35 cellular contexts compared by ENCODE assay signal in genomic region chr15:46456431-46456830, GRCh38.
"Had no signal": no experiment of that assay in that cellular context is flagged by ENCODE, and none has a peak within 500 bp of the region (broad histone marks: within the 10 kb centered on the region; RNA-seq: fewer than 3 reads in every experiment).

No MANE protein-coding gene starts in this region.

- H3K27ac Mint-ChIP-seq: activated B cell treated with CpG ODN at 0.5 μM for 24 hours; activated CD4-positive, alpha-beta memory T cell treated with anti-CD3 and anti-CD28 coated beads for 36 hours; activated naive CD4-positive, alpha-beta T cell treated with anti-CD3 and anti-CD28 coated beads for 36 hours; activated naive CD4-positive, alpha-beta T cell treated with anti-CD3 and anti-CD28 coated beads, Interleukin-2, amount 50 U/mL, for 72 hours; activated naive CD8-positive, alpha-beta T cell treated with anti-CD3 and anti-CD28 coated beads, Interleukin-2, amount 50 U/mL, for 24 hours; activated T-helper 1 cell treated with anti-CD3 and anti-CD28 coated beads, Interleukin-12 subunit alpha, Interleukin-12 subunit beta, Interleukin-2, Interleukin-4 antibody, amounts not matched to agents 30 ng/mL and 10 ng/mL and 1 ng/mL, durations not matched to agents 14 hours and 24 hours and 36 hours had no signal

- H3K4me3 Mint-ChIP-seq: activated B cell treated with CpG ODN at 0.5 μM for 24 hours; activated CD4-positive, alpha-beta memory T cell treated with anti-CD3 and anti-CD28 coated beads for 36 hours; activated naive CD4-positive, alpha-beta T cell treated with anti-CD3 and anti-CD28 coated beads for 36 hours; activated naive CD8-positive, alpha-beta T cell treated with anti-CD3 and anti-CD28 coated beads, Interleukin-2, amount 50 U/mL, for 24 hours; activated T-cell treated with anti-CD3 and anti-CD28 coated beads, Interleukin-2, amount 50 U/mL, for 4 hours; activated T-helper 1 cell treated with anti-CD3 and anti-CD28 coated beads, Interleukin-12 subunit alpha, Interleukin-12 subunit beta, Interleukin-2, Interleukin-4 antibody, amounts not matched to agents 30 ng/mL and 10 ng/mL and 1 ng/mL, durations not matched to agents 14 hours and 24 hours and 36 hours; central memory CD8-positive, alpha-beta T cell had no signal

- H3K27me3 ChIP-seq: brain microvascular endothelial cell, Peyer's patch had no signal

- ATAC-seq: activated naive CD4-positive, alpha-beta T cell treated with anti-CD3 and anti-CD28 coated beads, Interleukin-2, amount 50 U/mL, for 72 hours; activated naive CD8-positive, alpha-beta T cell treated with anti-CD3 and anti-CD28 coated beads, Interleukin-2, amount 50 U/mL, for 24 hours; activated T-cell treated with anti-CD3 and anti-CD28 coated beads, Interleukin-2, amount 50 U/mL, for 4 hours; K562; PC-3; SK-N-SH treated with all-trans-retinoic acid at 6 μM for 48 hours had no signal

- DNase-seq: activated B cell treated with CpG ODN at 0.5 μM for 24 hours; activated CD4-positive, alpha-beta memory T cell treated with anti-CD3 and anti-CD28 coated beads for 36 hours; activated CD4-positive, alpha-beta T cell treated with anti-CD3 and anti-CD28 coated beads for 4 hours; activated CD4-positive, alpha-beta T cell treated with anti-CD3 and anti-CD28 coated beads, Interleukin-2, amount 50 U/mL, for 1 hour; activated CD4-positive, CD25-positive, alpha-beta regulatory T cell treated with anti-CD3 and anti-CD28 coated beads, Interleukin-2, amount 50 U/mL, for 72 hours; activated CD8-positive, alpha-beta memory T cell treated with anti-CD3 and anti-CD28 coated beads, Interleukin-2, amount 50 U/mL, for 4 hours; activated gamma-delta T cell treated with Interleukin-2 at 50 U/mL for 16 hours; activated naive CD4-positive, alpha-beta T cell treated with anti-CD3 and anti-CD28 coated beads for 36 hours; activated naive CD8-positive, alpha-beta T cell treated with anti-CD3 and anti-CD28 coated beads, Interleukin-2, amount 50 U/mL, for 24 hours; activated T-cell treated with anti-CD3 and anti-CD28 coated beads for 4 hours; activated T-cell treated with anti-CD3 and anti-CD28 coated beads, Interleukin-2, amount 50 U/mL, for 4 hours; aorta; brain microvascular endothelial cell; NCI-H1092 treated with DMSO at 0.1 percent for 48 hours; NCI-H1417; NCI-H146; NCI-H187; NCI-H2029 treated with DMSO at 0.1 percent for 48 hours; NCI-H2107; NCI-H226; NCI-H446 treated with DMSO at 0.1 percent for 48 hours; NCI-H524 treated with DMSO at 0.1 percent for 48 hours; PC-3; Peyer's patch; RPMI8226; SIG-M5; T-helper 1 cell; T-helper 2 cell; T-helper 9 cell had no signal

- H3K36me3 Mint-ChIP-seq: activated CD4-positive, alpha-beta memory T cell treated with anti-CD3 and anti-CD28 coated beads for 36 hours; activated naive CD4-positive, alpha-beta T cell treated with anti-CD3 and anti-CD28 coated beads, Interleukin-2, amount 50 U/mL, for 72 hours had no signal

- H3K9me3 ChIP-seq: Peyer's patch had no signal

- H3K4me1 Mint-ChIP-seq: activated B cell treated with CpG ODN at 0.5 μM for 24 hours; activated naive CD8-positive, alpha-beta T cell treated with anti-CD3 and anti-CD28 coated beads, Interleukin-2, amount 50 U/mL, for 24 hours; central memory CD8-positive, alpha-beta T cell had no signal

- H3K36me3 ChIP-seq: brain microvascular endothelial cell, Peyer's patch had no signal

- H3K27ac ChIP-seq: brain microvascular endothelial cell, Peyer's patch, VCaP had no signal

- H3K4me3 ChIP-seq: K562, Peyer's patch had no signal

- H3K4me1 ChIP-seq: Peyer's patch had no signal

- FAIRE-seq: K562 had no signal

- H3K9me3 Mint-ChIP-seq: activated CD4-positive, alpha-beta memory T cell treated with anti-CD3 and anti-CD28 coated beads for 36 hours; activated naive CD8-positive, alpha-beta T cell treated with anti-CD3 and anti-CD28 coated beads, Interleukin-2, amount 50 U/mL, for 24 hours; central memory CD8-positive, alpha-beta T cell had no signal

- H3K27me3 Mint-ChIP-seq: activated B cell treated with CpG ODN at 0.5 μM for 24 hours; activated CD4-positive, alpha-beta memory T cell treated with anti-CD3 and anti-CD28 coated beads for 36 hours; activated naive CD8-positive, alpha-beta T cell treated with anti-CD3 and anti-CD28 coated beads, Interleukin-2, amount 50 U/mL, for 24 hours; central memory CD8-positive, alpha-beta T cell had no signal
